Comparison of ENCODE assay signal across 16 cellular contexts in genomic region chr2:217940261-217941220, GRCh38.
DNase-seq lines count a peak whose midpoint lies in the region; ATAC-seq and TF ChIP-seq lines count a peak whose summit lies in the region.
"Had no signal": no experiment of that assay in that cellular context is flagged by ENCODE, and none has a peak within 500 bp of the region (broad histone marks: within the 10 kb centered on the region; RNA-seq: fewer than 3 reads in every experiment).

No MANE protein-coding gene starts in this region.

- H3K4me3 ChIP-seq in endodermal cell (ENCODE audit: low read length) (no peak overlapping the region), muscle layer of colon (ENCODE audit: low read depth in 1 of 2, low read length in 2 of 2) (peak overlapping the region; percentile 85 to 92), testis (peak overlapping the region; percentile 55 to 77)
- H3K4me3 ChIP-seq: SK-N-MC had no signal

- H3K4me1 Mint-ChIP-seq in endodermal cell: peaks cover 27% of the 10 kb centered on the region

- H3K4me1 ChIP-seq in endodermal cell (ENCODE audit: control insufficient read depth, insufficient read depth, low read length) (peaks cover 11% of the 10 kb centered on the region), muscle layer of colon (ENCODE audit: insufficient read depth, low read length) (peaks cover 60% of the 10 kb centered on the region), testis (peaks cover 26% of the 10 kb centered on the region)

- DNase-seq in NCI-H510A (lab: John Stamatoyannopoulos, UW) (peak; percentile 68), endodermal cell (no peak), testis (no peak), NCI-H1048 (lab: John Stamatoyannopoulos, UW) (no peak)
- no peak for DNase-seq in stimulated activated CD4-positive, alpha-beta T cell treated with anti-CD3 and anti-CD28 coated beads, Interleukin-4, amount 100 ng/mL, for 24 hours
- DNase-seq: activated CD8-positive, alpha-beta memory T cell treated with anti-CD3 and anti-CD28 coated beads, Interleukin-2, amount 50 U/mL, for 48 hours; CD4-positive, alpha-beta T cell; GF-D8; NCI-H2081 treated with DMSO at 0.1 percent for 48 hours had no signal

- no peak for TF ChIP-seq POLR2A in testis (IDR thresholded peaks at IDR 0.05)

- TF ChIP-seq CTCF in endodermal cell (conservative IDR thresholded peaks at IDR 0.05): no peak
- no peak for TF ChIP-seq CTCF in testis (IDR thresholded peaks at IDR 0.05)

- ATAC-seq in GM18873 (IDR thresholded peaks at IDR 0.05; ENCODE audit: low FRiP score, unreplicated experiment): no peak
- no peak for ATAC-seq in HG02884 (IDR thresholded peaks at IDR 0.05; ENCODE audit: unreplicated experiment)

- no peaks in the 10 kb centered on the region for H3K9me3 Mint-ChIP-seq in endodermal cell
- H3K9me3 Mint-ChIP-seq: CD4-positive, alpha-beta T cell had no signal

- H3K27ac ChIP-seq in endodermal cell (ENCODE audit: low read depth, low read length) (no peak overlapping the region), muscle layer of colon (ENCODE audit: low read depth, low read length) (peak overlapping the region; percentile 97), testis (peak overlapping the region; percentile 70 to 81)
- H3K27ac ChIP-seq: HL-60, neutrophil, SK-N-MC had no signal

- intact Hi-C loops in testis (cut with DNase I; ENCODE audit: low total_unique reads): no loop called here

- H3K9ac ChIP-seq in endodermal cell (ENCODE audit: extremely low read depth, low read length, poor library complexity, severe bottlenecking) (no peak overlapping the region), muscle layer of colon (ENCODE audit: low read length) (peak overlapping the region; percentile 94)

- no peaks in the 10 kb centered on the region for H3K36me3 Mint-ChIP-seq in endodermal cell (ENCODE audit: low read depth)
- H3K36me3 Mint-ChIP-seq: activated naive CD8-positive, alpha-beta T cell had no signal

- H3K27me3 ChIP-seq in endodermal cell (ENCODE audit: control insufficient read depth, insufficient read depth, low read length, poor library complexity, severe bottlenecking) (no peaks in the 10 kb centered on the region), muscle layer of colon (ENCODE audit: control insufficient read depth in 1 of 2, insufficient read depth in 2 of 2, low read length in 2 of 2) (no peaks in the 10 kb centered on the region), testis (no peaks in the 10 kb centered on the region)

- H3K27me3 Mint-ChIP-seq in endodermal cell (ENCODE audit: insufficient read depth): no peaks in the 10 kb centered on the region

- H3K4me3 Mint-ChIP-seq in endodermal cell: no peak overlapping the region
- H3K4me3 Mint-ChIP-seq: activated naive CD8-positive, alpha-beta T cell; CD4-positive, alpha-beta T cell had no signal

- 90 to 91% methylated on average over 5 to 13 of the region's 13 CpGs for WGBS in endodermal cell (ENCODE audit: insufficient coverage in 1 of 2, insufficient read length in 1 of 2), 2 experiments
- 58 to 65% methylated on average over 12 to 13 of the region's 13 CpGs for WGBS in testis, 2 donors

- H3K36me3 ChIP-seq in endodermal cell (ENCODE audit: control insufficient read depth, insufficient read depth, low read length): no peaks in the 10 kb centered on the region
- peaks cover 18% of the 10 kb centered on the region for H3K36me3 ChIP-seq in muscle layer of colon (ENCODE audit: insufficient read depth, low read length)
- H3K36me3 ChIP-seq in testis (ENCODE audit: low read depth, missing control alignments): no peaks in the 10 kb centered on the region
- H3K36me3 ChIP-seq: neutrophil had no signal

- H3K27ac Mint-ChIP-seq in endodermal cell: peak overlapping the region; percentile 24
- H3K27ac Mint-ChIP-seq: activated naive CD8-positive, alpha-beta T cell; CD4-positive, alpha-beta T cell had no signal

- H3K9me3 ChIP-seq in endodermal cell (ENCODE audit: control insufficient read depth, low read length) (no peaks in the 10 kb centered on the region), muscle layer of colon (ENCODE audit: low read length) (no peaks in the 10 kb centered on the region), testis (no peaks in the 10 kb centered on the region)
- H3K9me3 ChIP-seq: neutrophil had no signal
